In the genomic region with DNA sequence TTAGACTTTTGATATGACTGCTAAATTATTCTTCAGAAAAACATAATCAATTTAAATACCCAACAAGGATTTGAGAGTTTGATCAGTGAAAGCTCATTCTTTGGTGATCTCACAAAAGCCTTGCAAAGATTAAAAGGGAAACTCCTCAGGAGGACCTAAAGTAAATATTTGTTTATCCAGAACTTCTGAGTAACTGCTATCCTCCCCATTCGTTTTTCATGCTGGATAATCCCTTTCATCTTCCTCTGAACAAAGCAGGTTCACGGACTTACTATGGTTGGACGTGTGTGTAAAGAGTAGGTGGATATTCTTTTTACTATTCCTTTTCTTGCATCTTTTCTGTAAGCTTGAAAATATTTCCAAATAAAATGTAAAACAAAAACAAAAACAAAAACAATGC, we compare ENCODE assay signal across 19 cellular contexts.
A peak's percentile ranks its signal among the peaks of the same experiment; 100 is the strongest.
DNase-seq lines count a peak whose midpoint lies in the region; TF ChIP-seq lines count a peak whose summit lies in the region.
"Had no signal": no experiment of that assay in that cellular context is flagged by ENCODE, and none has a peak within 500 bp of the region (broad histone marks: within the 10 kb centered on the region; RNA-seq: fewer than 3 reads in every experiment).

No MANE protein-coding gene starts in this region.

- no peak overlapping the region for H3K27ac Mint-ChIP-seq in endodermal cell

- H3K9ac ChIP-seq in HUES48 (ENCODE audit: low read depth, low read length): no peak overlapping the region
- no peak overlapping the region for H3K9ac ChIP-seq in endodermal cell (ENCODE audit: extremely low read depth, low read length, poor library complexity, severe bottlenecking)
- H3K9ac ChIP-seq: GM23248 had no signal

- H3K9me3 ChIP-seq in HUES48 (ENCODE audit: control insufficient read depth, insufficient read depth, low read length) (no peaks in the 10 kb centered on the region), endodermal cell (ENCODE audit: control insufficient read depth, low read length) (peaks cover 42% of the 10 kb centered on the region)
- H3K9me3 ChIP-seq: A549 had no signal

- no peaks in the 10 kb centered on the region for H3K27me3 Mint-ChIP-seq in endodermal cell (ENCODE audit: insufficient read depth)
- H3K27me3 Mint-ChIP-seq: CD4-positive, alpha-beta memory T cell had no signal

- peaks cover 33% of the 10 kb centered on the region for H3K9me3 Mint-ChIP-seq in endodermal cell

- peaks cover 19% of the 10 kb centered on the region for H3K36me3 Mint-ChIP-seq in endodermal cell (ENCODE audit: low read depth)

- H3K4me1 Mint-ChIP-seq in endodermal cell: peaks cover 2% of the 10 kb centered on the region

- 28% methylated on average over 1 of the region's 3 CpGs; no CpG with 5 or more reads in 1 of the 2 experiments for WGBS in endodermal cell (ENCODE audit: insufficient coverage in 1 of 2, insufficient read length in 1 of 2), 2 experiments

- no peaks in the 10 kb centered on the region for H3K27me3 ChIP-seq in HUES48 (ENCODE audit: control insufficient read depth, insufficient read depth, low read length)
- H3K27me3 ChIP-seq in endodermal cell (ENCODE audit: control insufficient read depth, insufficient read depth, low read length, poor library complexity, severe bottlenecking): no peaks in the 10 kb centered on the region

- H3K4me3 Mint-ChIP-seq in endodermal cell: no peak overlapping the region
- H3K4me3 Mint-ChIP-seq: CD4-positive, alpha-beta memory T cell had no signal

- peaks cover 33% of the 10 kb centered on the region for H3K4me1 ChIP-seq in HUES48 (ENCODE audit: control insufficient read depth, insufficient read depth, low read length)
- H3K4me1 ChIP-seq in endodermal cell (ENCODE audit: control insufficient read depth, insufficient read depth, low read length): no peaks in the 10 kb centered on the region

- no peaks in the 10 kb centered on the region for H3K36me3 ChIP-seq in HUES48 (ENCODE audit: control insufficient read depth, insufficient read depth, low read length)
- peaks cover 3% of the 10 kb centered on the region for H3K36me3 ChIP-seq in endodermal cell (ENCODE audit: control insufficient read depth, insufficient read depth, low read length)

- DNase-seq in LNCaP clone FGC (ENCODE audit: low read depth): peak; percentile 7
- no peak for DNase-seq in endodermal cell
- peak; percentile 10 for DNase-seq in kidney glomerular epithelial cell (lab: John Stamatoyannopoulos, UW)
- no peak for DNase-seq in GDM1 (lab: John Stamatoyannopoulos, UW)
- DNase-seq in activated CD4-positive, CD25-positive, alpha-beta regulatory T cell (lab: John Stamatoyannopoulos, UW): no peak
- no peak for DNase-seq in ureter (ENCODE audit: low spot score)
- DNase-seq: 8988T; ACHN; AML-193; C1 segment of cervical spinal cord; Calu3; CD4-positive, alpha-beta memory T cell; COR-L47; DMS53; DND-41 had no signal

- TF ChIP-seq CTCF in LNCaP clone FGC (IDR thresholded peaks at IDR 0.05; ENCODE audit: control insufficient read depth, extremely low read depth, insufficient read depth) (no peak), endodermal cell (conservative IDR thresholded peaks at IDR 0.05) (no peak)

- H3K27ac ChIP-seq in HUES48 (ENCODE audit: low read depth, low read length) (peak overlapping the region; percentile 89), endodermal cell (ENCODE audit: low read depth, low read length) (no peak overlapping the region)
- H3K27ac ChIP-seq: A549, GM23248 had no signal

- no peak overlapping the region; the same call in 1 of the 2 replicates for H3K4me3 ChIP-seq in HUES48 (ENCODE audit: low read depth, low read length)
- no peak overlapping the region for H3K4me3 ChIP-seq in LNCaP clone FGC (ENCODE audit: low read depth, low read length)
- peak overlapping the region; percentile 22 for H3K4me3 ChIP-seq in endodermal cell (ENCODE audit: low read length)
- H3K4me3 ChIP-seq: A549, GM12878, GM23248 had no signal

Comparison
In these comparisons a context has a peak if more than half of its experiments do, and no peak if none do; other contexts are left out.
1. DNase-seq: peak in LNCaP clone FGC (single experiment) and kidney glomerular epithelial cell (single experiment); none in endodermal cell (single experiment), GDM1 (single experiment), activated CD4-positive, CD25-positive, alpha-beta regulatory T cell (0 of 4) and ureter (single experiment).